In genomic region chr21:33799378-33800090, GRCh38 we compare ENCODE assay signal across 19 cellular contexts.
DNase-seq lines count a peak whose midpoint lies in the region; ATAC-seq and TF ChIP-seq lines count a peak whose summit lies in the region.
"Had no signal": no experiment of that assay in that cellular context is flagged by ENCODE, and none has a peak within 500 bp of the region (broad histone marks: within the 10 kb centered on the region; RNA-seq: fewer than 3 reads in every experiment).

No MANE protein-coding gene starts in this region.

- H3K9me2 ChIP-seq in Karpas-422 (replicated peaks; ENCODE audit: insufficient read depth, low read length) = no peaks in the 10 kb centered on the region

- H3K9me3 ChIP-seq in MG63 (no peaks in the 10 kb centered on the region), endodermal cell (ENCODE audit: control insufficient read depth, low read length) (no peaks in the 10 kb centered on the region), Karpas-422 (ENCODE audit: low read length) (no peaks in the 10 kb centered on the region)
- H3K9me3 ChIP-seq: BLaER1 treated with 17β-estradiol and CSF1 and Interleukin-3, amounts not matched to agents 10 nM and 100 nM; Caco-2 had no signal

- ATAC-seq in left cardiac atrium (peak; percentile 86), GM19035 (IDR thresholded peaks at IDR 0.05; ENCODE audit: unreplicated experiment) (no peak)
- ATAC-seq: foreskin keratinocyte had no signal

- H3K27ac Mint-ChIP-seq in endodermal cell (no peak overlapping the region), progenitor cell of endocrine pancreas (peak overlapping the region; percentile 11)
- H3K27ac Mint-ChIP-seq: activated CD4-positive, alpha-beta memory T cell treated with anti-CD3 and anti-CD28 coated beads for 36 hours had no signal

- no peaks in the 10 kb centered on the region for H3K79me2 ChIP-seq in Karpas-422 (ENCODE audit: low read length)

- peak; percentile 39 for DNase-seq in MG63
- DNase-seq in endodermal cell = no peak
- peak; percentile 64 for DNase-seq in left cardiac atrium
- no peak for DNase-seq in progenitor cell of endocrine pancreas (ENCODE audit: low spot score, unreplicated experiment)
- no peak for DNase-seq in kidney glomerular epithelial cell (lab: John Stamatoyannopoulos, UW)
- no peak for DNase-seq in Karpas-422
- DNase-seq in NCI-H2171 treated with DMSO at 0.1 percent for 48 hours (lab: John Stamatoyannopoulos, UW) = no peak
- DNase-seq: activated CD4-positive, alpha-beta memory T cell treated with anti-CD3 and anti-CD28 coated beads for 36 hours; activated effector memory CD4-positive, alpha-beta T cell treated with anti-CD3 and anti-CD28 coated beads, Interleukin-2, amount 50 U/mL, for 16 hours; Caco-2; foreskin keratinocyte; GOT3; hypothalamus; NCI-H1417 treated with DMSO at 0.1 percent for 48 hours; NCI-H526 treated with DMSO at 0.1 percent for 48 hours; stimulated activated CD4-positive, alpha-beta T cell treated with anti-CD3 and anti-CD28 coated beads, Interleukin-12 subunit alpha, Interleukin-12 subunit beta, amount 100 ng/mL, for 4 hours; T-helper 9 cell had no signal

- H3K4me1 ChIP-seq in endodermal cell (ENCODE audit: control insufficient read depth, insufficient read depth, low read length) (peaks cover 9% of the 10 kb centered on the region), Karpas-422 (ENCODE audit: low read length) (no peaks in the 10 kb centered on the region)

- no peaks in the 10 kb centered on the region for H3K36me3 ChIP-seq in MG63
- H3K36me3 ChIP-seq in endodermal cell (ENCODE audit: control insufficient read depth, insufficient read depth, low read length) = peaks cover 76% of the 10 kb centered on the region
- no peaks in the 10 kb centered on the region for H3K36me3 ChIP-seq in Karpas-422 (ENCODE audit: insufficient read depth, low read length)

- H3K27ac ChIP-seq in endodermal cell (ENCODE audit: low read depth, low read length) (peak overlapping the region; percentile 48), Karpas-422 (ENCODE audit: low read length) (no peak overlapping the region)
- H3K27ac ChIP-seq: BLaER1 treated with 17β-estradiol and CSF1 and Interleukin-3, amounts not matched to agents 10 nM and 100 nM; foreskin keratinocyte had no signal

- 87 to 91% methylated on average over 4 to 5 of the region's 5 CpGs for WGBS in endodermal cell (ENCODE audit: insufficient coverage in 1 of 2, insufficient read length in 1 of 2), 2 experiments

- H3K36me3 Mint-ChIP-seq in endodermal cell (ENCODE audit: low read depth) (peaks cover 71% of the 10 kb centered on the region), progenitor cell of endocrine pancreas (ENCODE audit: insufficient read depth) (peaks cover 21% of the 10 kb centered on the region)
- H3K36me3 Mint-ChIP-seq: activated CD4-positive, alpha-beta memory T cell treated with anti-CD3 and anti-CD28 coated beads for 36 hours had no signal

- TF ChIP-seq CTCF in endodermal cell (conservative IDR thresholded peaks at IDR 0.05) (no peak), progenitor cell of endocrine pancreas (IDR thresholded peaks at IDR 0.05; ENCODE audit: unreplicated experiment) (no peak)

- intact Hi-C loops in left cardiac atrium (cut with DNase I) = no loop called here

- H3K9me3 Mint-ChIP-seq in endodermal cell (no peaks in the 10 kb centered on the region), progenitor cell of endocrine pancreas (ENCODE audit: low read depth) (no peaks in the 10 kb centered on the region)
- H3K9me3 Mint-ChIP-seq: activated CD4-positive, alpha-beta memory T cell treated with anti-CD3 and anti-CD28 coated beads for 36 hours had no signal

- no peaks in the 10 kb centered on the region for H4K20me1 ChIP-seq in Karpas-422 (ENCODE audit: insufficient read depth, low read depth, low read length)
- H4K20me1 ChIP-seq: BLaER1 treated with 17β-estradiol and CSF1 and Interleukin-3, amounts not matched to agents 10 nM and 100 nM had no signal

- H3K9ac ChIP-seq in endodermal cell (ENCODE audit: extremely low read depth, low read length, poor library complexity, severe bottlenecking) = no peak overlapping the region
- H3K9ac ChIP-seq in Karpas-422 (ENCODE audit: low read length) = no peak overlapping the region
- H3K9ac ChIP-seq: BLaER1 treated with 17β-estradiol and CSF1 and Interleukin-3, amounts not matched to agents 10 nM and 100 nM had no signal

- H3K27me3 Mint-ChIP-seq in endodermal cell (ENCODE audit: insufficient read depth) (no peaks in the 10 kb centered on the region), progenitor cell of endocrine pancreas (no peaks in the 10 kb centered on the region)
- H3K27me3 Mint-ChIP-seq: activated CD4-positive, alpha-beta memory T cell treated with anti-CD3 and anti-CD28 coated beads for 36 hours had no signal

- H3K4me1 Mint-ChIP-seq in endodermal cell (peaks cover 15% of the 10 kb centered on the region), progenitor cell of endocrine pancreas (ENCODE audit: low read depth) (peaks cover 10% of the 10 kb centered on the region)

- H2AFZ ChIP-seq in Karpas-422 (ENCODE audit: low read length) = no peak overlapping the region

- no peaks in the 10 kb centered on the region for H3K27me3 ChIP-seq in MG63
- no peaks in the 10 kb centered on the region for H3K27me3 ChIP-seq in endodermal cell (ENCODE audit: control insufficient read depth, insufficient read depth, low read length, poor library complexity, severe bottlenecking)
- no peaks in the 10 kb centered on the region for H3K27me3 ChIP-seq in Karpas-422 (ENCODE audit: low read length)
- H3K27me3 ChIP-seq: BLaER1 treated with 17β-estradiol and CSF1 and Interleukin-3, amounts not matched to agents 10 nM and 100 nM; foreskin keratinocyte had no signal

- no peak overlapping the region for H3K4me2 ChIP-seq in Karpas-422 (ENCODE audit: low read depth, low read length, poor library complexity, severe bottlenecking)

- no peak overlapping the region for H3K4me3 ChIP-seq in MG63
- H3K4me3 ChIP-seq in endodermal cell (ENCODE audit: low read length) = no peak overlapping the region
- no peak overlapping the region for H3K4me3 ChIP-seq in Karpas-422 (ENCODE audit: low read length)
- H3K4me3 ChIP-seq: BLaER1 treated with 17β-estradiol and CSF1 and Interleukin-3, amounts not matched to agents 10 nM and 100 nM had no signal

- H3K4me3 Mint-ChIP-seq in endodermal cell (no peak overlapping the region), progenitor cell of endocrine pancreas (ENCODE audit: low read depth) (no peak overlapping the region)
- H3K4me3 Mint-ChIP-seq: activated CD4-positive, alpha-beta memory T cell treated with anti-CD3 and anti-CD28 coated beads for 36 hours had no signal

Comparison
In these comparisons a context has a peak if more than half of its experiments do, and no peak if none do; other contexts are left out.
1. DNase-seq: peak in MG63 (single experiment) and left cardiac atrium (single experiment); none in endodermal cell (single experiment), progenitor cell of endocrine pancreas (single experiment), kidney glomerular epithelial cell (single experiment), Karpas-422 (single experiment) and NCI-H2171 treated with DMSO at 0.1 percent for 48 hours (single experiment).